Comparison of ENCODE assay signal across 8 cellular contexts in the genomic region with DNA sequence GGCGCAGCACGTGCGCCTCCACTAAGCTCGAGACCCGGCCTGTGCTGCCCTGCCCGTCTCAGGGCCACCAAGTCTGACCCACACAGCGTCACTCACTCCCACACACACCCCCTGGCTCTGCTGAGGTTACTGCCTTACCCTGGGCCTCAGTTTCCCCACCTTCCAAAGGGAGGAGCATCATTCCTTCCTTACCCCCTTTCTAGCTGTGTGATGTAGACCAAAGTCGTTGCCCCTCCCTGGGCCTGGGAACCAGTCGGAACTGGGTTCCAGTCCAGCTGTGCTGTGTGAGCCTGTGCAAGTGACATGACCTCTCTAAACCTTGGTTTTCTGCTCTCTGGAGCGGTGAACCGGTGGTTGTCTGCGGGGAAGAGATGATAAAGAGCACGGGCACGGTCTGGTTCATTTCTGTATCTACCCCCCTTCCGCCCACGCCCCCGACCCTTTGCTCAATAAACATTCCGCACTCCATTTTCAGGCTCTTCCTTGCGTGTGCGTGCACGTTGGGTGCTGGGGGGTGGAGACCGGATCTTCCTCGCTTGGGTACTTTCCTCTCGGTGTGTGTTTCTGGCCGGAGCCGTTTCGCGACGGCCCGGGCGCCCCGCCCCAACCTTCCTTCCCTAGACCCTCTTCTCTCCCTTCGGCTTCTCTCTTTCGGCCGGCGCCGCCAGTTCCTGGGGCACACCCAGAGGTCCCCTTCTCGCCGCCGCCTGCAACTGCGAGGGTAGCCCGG. TPM values are rescaled to one million over a fixed set of nuclear protein-coding genes. Genes with fewer than 3 reads are reported as not detected.
DNase-seq lines count a peak whose midpoint lies in the region; ATAC-seq and TF ChIP-seq lines count a peak whose summit lies in the region.

A gene with protein sequence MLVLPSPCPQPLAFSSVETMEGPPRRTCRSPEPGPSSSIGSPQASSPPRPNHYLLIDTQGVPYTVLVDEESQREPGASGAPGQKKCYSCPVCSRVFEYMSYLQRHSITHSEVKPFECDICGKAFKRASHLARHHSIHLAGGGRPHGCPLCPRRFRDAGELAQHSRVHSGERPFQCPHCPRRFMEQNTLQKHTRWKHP (plus strand): TSS at position 647 of the 730 bp plus-strand sequence. CDS start 923 bp downstream, outside the sequence.

- H3K27ac Mint-ChIP-seq in neural crest cell (ENCODE audit: unreplicated experiment), result peak within 1 kb of the TSS; percentile 96

- H3K4me2 ChIP-seq in KMS-11, result peak within 1 kb of the TSS; percentile 99

- peaks cover 22% of the 10 kb centered on the region for H3K4me1 ChIP-seq in KMS-11 (ENCODE audit: low read depth, poor library complexity, severe bottlenecking)
- H3K4me1 ChIP-seq in SJSA1 (replicated peaks), result peaks cover 45% of the 10 kb centered on the region
- H3K4me1 ChIP-seq in foreskin keratinocyte, result no peaks in the 10 kb centered on the region
- H3K4me1 ChIP-seq in subcutaneous abdominal adipose tissue (ENCODE audit: control insufficient read depth in 5 of 5, insufficient read depth in 5 of 5, low read length in 5 of 5), result peaks cover 10 to 72% (median 69%) of the 10 kb centered on the region in 5 donors

- peak; percentile 83 for DNase-seq in 8988T
- DNase-seq in SJSA1 (ENCODE audit: low read depth in 1 of 2, low spot score in 2 of 2), result peak; percentile 74 to 76
- DNase-seq in activated gamma-delta T cell treated with anti-CD3 and anti-CD28 coated beads, Interleukin-2, amount 50 U/mL, for 16 hours (ENCODE audit: low read depth), result peak; percentile 70
- DNase-seq in foreskin keratinocyte, result peak; percentile 54 to 72
- DNase-seq in neural crest cell (ENCODE audit: low read depth, low spot score), result peak; percentile 64

- TF ChIP-seq CTCF in KMS-11 (conservative IDR thresholded peaks at IDR 0.05; ENCODE audit: low read depth, low read length), result no peak
- TF ChIP-seq CTCF in foreskin keratinocyte (conservative IDR thresholded peaks at IDR 0.05), result no peak
- no peak for TF ChIP-seq CTCF in neural crest cell (conservative IDR thresholded peaks at IDR 0.05)

- H3K36me3 Mint-ChIP-seq in neural crest cell (ENCODE audit: low read depth), result peaks cover 18% of the 10 kb centered on the region

- peak; percentile 38 for ATAC-seq in GM18508 (IDR thresholded peaks at IDR 0.05; ENCODE audit: insufficient read depth, unreplicated experiment)
- ATAC-seq in foreskin keratinocyte, result peak; percentile 44

- H2AFZ ChIP-seq in KMS-11 (ENCODE audit: low read depth), result no peak within 1 kb of the TSS

- no peaks in the 10 kb centered on the region for H3K36me3 ChIP-seq in KMS-11 (ENCODE audit: insufficient read depth)
- peaks cover 47% of the 10 kb centered on the region for H3K36me3 ChIP-seq in SJSA1
- H3K36me3 ChIP-seq in subcutaneous abdominal adipose tissue (ENCODE audit: control insufficient read depth in 5 of 5, insufficient read depth in 5 of 5, low read length in 5 of 5), result peaks cover 0 to 14% (median 11%) of the 10 kb centered on the region in 5 donors

- no peaks in the 10 kb centered on the region for H3K27me3 ChIP-seq in KMS-11 (ENCODE audit: insufficient read depth, low read depth)
- H3K27me3 ChIP-seq in SJSA1 (replicated peaks), result no peaks in the 10 kb centered on the region
- no peaks in the 10 kb centered on the region for H3K27me3 ChIP-seq in foreskin keratinocyte
- H3K27me3 ChIP-seq in subcutaneous abdominal adipose tissue (ENCODE audit: control insufficient read depth in 5 of 5, insufficient read depth in 4 of 5, low read length in 5 of 5), result no peaks in the 10 kb centered on the region

- H3K9me3 Mint-ChIP-seq in neural crest cell, result peaks cover 2% of the 10 kb centered on the region

- H3K79me2 ChIP-seq in KMS-11 (ENCODE audit: insufficient read depth, low read depth), result peaks cover 36% of the 10 kb centered on the region

- H3K9ac ChIP-seq in KMS-11, result peak within 1 kb of the TSS; percentile 87
- H3K9ac ChIP-seq in subcutaneous abdominal adipose tissue (ENCODE audit: low read length in 5 of 5), result peak within 1 kb of the TSS; percentile 84 to 93 (median 90)

- peak within 1 kb of the TSS; percentile 98 for H3K4me3 Mint-ChIP-seq in neural crest cell

- H3K27ac ChIP-seq in KMS-11 (peak within 1 kb of the TSS; percentile 81), SJSA1 (no peak within 1 kb of the TSS), foreskin keratinocyte (no peak within 1 kb of the TSS), subcutaneous abdominal adipose tissue (ENCODE audit: low read depth, low read length) (peak within 1 kb of the TSS; percentile 50)

- no peak within 1 kb of the TSS for H3K4me3 ChIP-seq in KMS-11 (IDR thresholded peaks at IDR 0.05; ENCODE audit: insufficient read depth, low read depth, low read length)
- H3K4me3 ChIP-seq in SJSA1, result peak within 1 kb of the TSS; percentile 63
- H3K4me3 ChIP-seq in subcutaneous abdominal adipose tissue (ENCODE audit: low read depth in 1 of 5, low read length in 5 of 5), result peak within 1 kb of the TSS; percentile 71 to 86 (median 81)

- H3K27me3 Mint-ChIP-seq in neural crest cell (ENCODE audit: low read depth), result peaks cover 21% of the 10 kb centered on the region

- H3K9me3 ChIP-seq in SJSA1 (replicated peaks), result no peaks in the 10 kb centered on the region
- no peaks in the 10 kb centered on the region for H3K9me3 ChIP-seq in subcutaneous abdominal adipose tissue (ENCODE audit: control insufficient read depth in 5 of 5, low read length in 5 of 5)

- H4K20me1 ChIP-seq in KMS-11 (ENCODE audit: insufficient read depth), result no peaks in the 10 kb centered on the region

- peaks cover 49% of the 10 kb centered on the region for H3K4me1 Mint-ChIP-seq in neural crest cell

RNA-seq across cellular contexts. Expression of the gene that starts here (rescaled TPM):
- 5.5 and 10.1 TPM in 2 replicates for total RNA-seq in SJSA1 (2014; rRNA removed; shearing (Covaris generic))
- total RNA-seq in foreskin keratinocyte (21.6 and 22.1 TPM in 2 replicates), neural crest cell (40.8 and 41.9 TPM in 2 replicates)
- 28.0 and 30.5 TPM in 2 replicates for polyA plus RNA-seq in foreskin keratinocyte

Comparison
In these comparisons a context has a peak if more than half of its experiments do, and no peak if none do; other contexts are left out.
1. H3K27ac ChIP-seq: peak in KMS-11 (single experiment) and subcutaneous abdominal adipose tissue (single experiment); none in SJSA1 (single experiment) and foreskin keratinocyte (single experiment).
2. Peak in every context shown above with its lines, with median percentiles within 50 percentile points of each other: DNase-seq.